Comparison of ENCODE assay signal across 1 cellular context in the genomic region with DNA sequence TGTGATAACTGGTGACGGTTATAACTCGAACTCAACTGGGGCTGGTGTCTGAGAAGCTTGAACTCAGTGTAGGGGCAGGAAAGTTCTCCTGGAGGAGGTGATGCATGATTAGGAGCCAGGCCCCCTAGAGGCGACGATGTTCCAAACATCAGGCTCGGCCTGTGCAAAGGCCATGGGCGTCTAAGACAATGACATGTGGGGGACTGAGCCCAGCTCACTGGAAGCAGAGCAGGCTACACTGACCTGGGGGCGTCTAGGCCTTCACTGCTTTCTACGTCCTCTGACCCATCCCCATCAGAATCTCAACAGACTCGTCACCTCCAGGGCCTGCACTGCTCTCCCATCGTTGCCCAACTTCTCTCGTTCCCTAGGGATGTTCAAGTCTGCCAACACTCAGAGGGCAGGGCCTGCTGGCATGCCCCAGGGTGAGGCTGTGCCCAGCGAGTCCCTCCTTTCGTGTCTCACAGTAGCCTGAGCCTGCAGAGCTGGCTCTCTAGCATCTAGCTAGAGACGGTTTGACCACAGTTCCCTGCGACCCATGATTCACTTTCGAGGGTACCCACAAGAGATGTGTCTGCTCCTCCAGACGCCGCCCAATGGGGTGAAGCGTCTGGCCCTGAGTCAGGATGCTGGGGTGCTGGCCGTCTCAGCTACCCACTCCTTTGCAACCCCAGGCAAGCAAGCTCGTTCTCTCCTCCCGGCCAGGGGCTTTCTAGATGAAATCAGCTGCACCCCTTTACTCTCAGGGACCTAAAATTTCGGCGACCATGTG.
TF ChIP-seq lines count a peak whose summit lies in the region.

No MANE protein-coding gene starts in this region.

TF ChIP-seq in HepG2, 621 proteins besides CTCF, POLR2A, EP300 and RAD21 (continued from another document and continues in another):
- no peak for TF ChIP-seq ZNF292 (CRISPR knock-in tag; IDR thresholded peaks at IDR 0.05; ENCODE audit: borderline replicate concordance, low read depth)
- no peak for TF ChIP-seq SAFB2 (CRISPR knock-in tag; IDR thresholded peaks at IDR 0.05; ENCODE audit: borderline replicate concordance, low read depth)
- TF ChIP-seq, protein P1, sequence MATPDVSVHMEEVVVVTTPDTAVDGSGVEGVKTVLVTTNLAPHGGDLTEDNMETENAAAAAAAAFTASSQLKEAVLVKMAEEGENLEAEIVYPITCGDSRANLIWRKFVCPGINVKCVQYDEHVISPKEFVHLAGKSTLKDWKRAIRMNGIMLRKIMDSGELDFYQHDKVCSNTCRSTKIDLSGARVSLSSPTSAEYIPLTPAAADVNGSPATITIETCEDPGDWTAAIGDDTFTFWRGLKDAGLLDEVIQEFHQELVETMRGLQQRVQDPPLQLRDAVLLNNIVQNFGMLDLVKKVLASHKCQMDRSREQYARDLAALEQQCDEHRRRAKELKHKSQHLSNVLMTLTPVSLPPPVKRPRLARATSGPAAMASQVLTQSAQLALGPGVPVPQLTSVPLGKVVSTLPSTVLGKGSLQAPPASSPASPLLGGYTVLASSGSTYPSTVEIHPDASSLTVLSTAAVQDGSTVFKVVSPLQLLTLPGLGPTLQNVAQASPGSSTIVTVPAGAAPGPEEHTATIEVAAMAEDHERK (CRISPR knock-in tag; IDR thresholded peaks at IDR 0.05; ENCODE audit: low read depth), result no peak
- peak; percentile 40 for TF ChIP-seq CCDC6 (CRISPR knock-in tag; IDR thresholded peaks at IDR 0.05)
- TF ChIP-seq SSRP1 (CRISPR knock-in tag; IDR thresholded peaks at IDR 0.05), result no peak
- TF ChIP-seq ATF1 (CRISPR knock-in tag; IDR thresholded peaks at IDR 0.05), result no peak
- TF ChIP-seq, protein P2, sequence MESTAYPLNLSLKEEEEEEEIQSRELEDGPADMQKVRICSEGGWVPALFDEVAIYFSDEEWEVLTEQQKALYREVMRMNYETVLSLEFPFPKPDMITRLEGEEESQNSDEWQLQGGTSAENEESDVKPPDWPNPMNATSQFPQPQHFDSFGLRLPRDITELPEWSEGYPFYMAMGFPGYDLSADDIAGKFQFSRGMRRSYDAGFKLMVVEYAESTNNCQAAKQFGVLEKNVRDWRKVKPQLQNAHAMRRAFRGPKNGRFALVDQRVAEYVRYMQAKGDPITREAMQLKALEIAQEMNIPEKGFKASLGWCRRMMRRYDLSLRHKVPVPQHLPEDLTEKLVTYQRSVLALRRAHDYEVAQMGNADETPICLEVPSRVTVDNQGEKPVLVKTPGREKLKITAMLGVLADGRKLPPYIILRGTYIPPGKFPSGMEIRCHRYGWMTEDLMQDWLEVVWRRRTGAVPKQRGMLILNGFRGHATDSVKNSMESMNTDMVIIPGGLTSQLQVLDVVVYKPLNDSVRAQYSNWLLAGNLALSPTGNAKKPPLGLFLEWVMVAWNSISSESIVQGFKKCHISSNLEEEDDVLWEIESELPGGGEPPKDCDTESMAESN (CRISPR knock-in tag; conservative IDR thresholded peaks at IDR 0.05), result 0 out of 2 replicates have a peak, but pooled peaks have one; percentile 22
- no peak for TF ChIP-seq CHCHD3 (CRISPR knock-in tag; IDR thresholded peaks at IDR 0.05)
- TF ChIP-seq MXI1 (IDR thresholded peaks at IDR 0.05; ENCODE audit: borderline replicate concordance, low read depth, low read length), result no peak; the same call in 2 of the 3 replicates
- TF ChIP-seq, protein P3, sequence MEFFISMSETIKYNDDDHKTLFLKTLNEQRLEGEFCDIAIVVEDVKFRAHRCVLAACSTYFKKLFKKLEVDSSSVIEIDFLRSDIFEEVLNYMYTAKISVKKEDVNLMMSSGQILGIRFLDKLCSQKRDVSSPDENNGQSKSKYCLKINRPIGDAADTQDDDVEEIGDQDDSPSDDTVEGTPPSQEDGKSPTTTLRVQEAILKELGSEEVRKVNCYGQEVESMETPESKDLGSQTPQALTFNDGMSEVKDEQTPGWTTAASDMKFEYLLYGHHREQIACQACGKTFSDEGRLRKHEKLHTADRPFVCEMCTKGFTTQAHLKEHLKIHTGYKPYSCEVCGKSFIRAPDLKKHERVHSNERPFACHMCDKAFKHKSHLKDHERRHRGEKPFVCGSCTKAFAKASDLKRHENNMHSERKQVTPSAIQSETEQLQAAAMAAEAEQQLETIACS (CRISPR knock-in tag; IDR thresholded peaks at IDR 0.05), result no peak
- no peak for TF ChIP-seq ZNF83 (CRISPR knock-in tag; IDR thresholded peaks at IDR 0.05; ENCODE audit: borderline replicate concordance)
- no peak for TF ChIP-seq SMARCC2 (IDR thresholded peaks at IDR 0.05)
- no peak for TF ChIP-seq PHF8 (CRISPR knock-in tag; IDR thresholded peaks at IDR 0.05)
- TF ChIP-seq THAP11 (CRISPR knock-in tag; IDR thresholded peaks at IDR 0.05), result peak; percentile 70
- no peak for TF ChIP-seq SETDB1 (CRISPR knock-in tag; IDR thresholded peaks at IDR 0.05; ENCODE audit: borderline replicate concordance)
- TF ChIP-seq KAT7 (CRISPR knock-in tag; IDR thresholded peaks at IDR 0.05; ENCODE audit: borderline replicate concordance), result no peak
- no peak for TF ChIP-seq ZFAT (CRISPR knock-in tag; conservative IDR thresholded peaks at IDR 0.05)
- TF ChIP-seq PAWR (CRISPR knock-in tag; IDR thresholded peaks at IDR 0.05; ENCODE audit: borderline replicate concordance), result no peak
- TF ChIP-seq TOPORS (CRISPR knock-in tag; IDR thresholded peaks at IDR 0.05), result no peak
- peak; percentile 30; the same call in 1 of the 2 replicates for TF ChIP-seq ZNF274 (CRISPR knock-in tag; IDR thresholded peaks at IDR 0.05)
- TF ChIP-seq ZNF430 (CRISPR knock-in tag; IDR thresholded peaks at IDR 0.05), result no peak
- TF ChIP-seq MYC (CRISPR knock-in tag; IDR thresholded peaks at IDR 0.05; ENCODE audit: borderline replicate concordance), result peak; percentile 62; the same call in 1 of the 2 replicates
- 0 out of 2 replicates have a peak, but pooled peaks have one; percentile 16 for TF ChIP-seq ZMYM2 (CRISPR knock-in tag; IDR thresholded peaks at IDR 0.05)
- TF ChIP-seq ZNF558 (CRISPR knock-in tag; IDR thresholded peaks at IDR 0.05; ENCODE audit: borderline replicate concordance), result no peak
- TF ChIP-seq MXD4 (CRISPR knock-in tag; IDR thresholded peaks at IDR 0.05), result no peak
- TF ChIP-seq SNAPC2 (CRISPR knock-in tag; IDR thresholded peaks at IDR 0.05), result no peak
- no peak for TF ChIP-seq MATR3 (CRISPR knock-in tag; IDR thresholded peaks at IDR 0.05)
- no peak for TF ChIP-seq SKI (IDR thresholded peaks at IDR 0.05; ENCODE audit: partially characterized antibody)
- no peak for TF ChIP-seq ZNF136 (CRISPR knock-in tag; IDR thresholded peaks at IDR 0.05; ENCODE audit: low read depth)
- no peak for TF ChIP-seq ZBTB21 (CRISPR knock-in tag; IDR thresholded peaks at IDR 0.05)
- TF ChIP-seq, protein P4, sequence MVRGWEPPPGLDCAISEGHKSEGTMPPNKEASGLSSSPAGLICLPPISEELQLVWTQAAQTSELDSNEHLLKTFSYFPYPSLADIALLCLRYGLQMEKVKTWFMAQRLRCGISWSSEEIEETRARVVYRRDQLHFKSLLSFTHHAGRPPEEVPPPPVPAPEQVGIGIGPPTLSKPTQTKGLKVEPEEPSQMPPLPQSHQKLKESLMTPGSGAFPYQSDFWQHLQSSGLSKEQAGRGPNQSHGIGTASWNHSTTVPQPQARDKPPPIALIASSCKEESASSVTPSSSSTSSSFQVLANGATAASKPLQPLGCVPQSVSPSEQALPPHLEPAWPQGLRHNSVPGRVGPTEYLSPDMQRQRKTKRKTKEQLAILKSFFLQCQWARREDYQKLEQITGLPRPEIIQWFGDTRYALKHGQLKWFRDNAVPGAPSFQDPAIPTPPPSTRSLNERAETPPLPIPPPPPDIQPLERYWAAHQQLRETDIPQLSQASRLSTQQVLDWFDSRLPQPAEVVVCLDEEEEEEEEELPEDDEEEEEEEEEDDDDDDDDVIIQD (CRISPR knock-in tag; IDR thresholded peaks at IDR 0.05; ENCODE audit: low read depth), result no peak
- no peak for TF ChIP-seq ZNF720 (CRISPR knock-in tag; IDR thresholded peaks at IDR 0.05)
- TF ChIP-seq, protein P5, sequence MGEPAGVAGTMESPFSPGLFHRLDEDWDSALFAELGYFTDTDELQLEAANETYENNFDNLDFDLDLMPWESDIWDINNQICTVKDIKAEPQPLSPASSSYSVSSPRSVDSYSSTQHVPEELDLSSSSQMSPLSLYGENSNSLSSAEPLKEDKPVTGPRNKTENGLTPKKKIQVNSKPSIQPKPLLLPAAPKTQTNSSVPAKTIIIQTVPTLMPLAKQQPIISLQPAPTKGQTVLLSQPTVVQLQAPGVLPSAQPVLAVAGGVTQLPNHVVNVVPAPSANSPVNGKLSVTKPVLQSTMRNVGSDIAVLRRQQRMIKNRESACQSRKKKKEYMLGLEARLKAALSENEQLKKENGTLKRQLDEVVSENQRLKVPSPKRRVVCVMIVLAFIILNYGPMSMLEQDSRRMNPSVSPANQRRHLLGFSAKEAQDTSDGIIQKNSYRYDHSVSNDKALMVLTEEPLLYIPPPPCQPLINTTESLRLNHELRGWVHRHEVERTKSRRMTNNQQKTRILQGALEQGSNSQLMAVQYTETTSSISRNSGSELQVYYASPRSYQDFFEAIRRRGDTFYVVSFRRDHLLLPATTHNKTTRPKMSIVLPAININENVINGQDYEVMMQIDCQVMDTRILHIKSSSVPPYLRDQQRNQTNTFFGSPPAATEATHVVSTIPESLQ (CRISPR knock-in tag; conservative IDR thresholded peaks at IDR 0.05), result no peak
- TF ChIP-seq, protein P6, sequence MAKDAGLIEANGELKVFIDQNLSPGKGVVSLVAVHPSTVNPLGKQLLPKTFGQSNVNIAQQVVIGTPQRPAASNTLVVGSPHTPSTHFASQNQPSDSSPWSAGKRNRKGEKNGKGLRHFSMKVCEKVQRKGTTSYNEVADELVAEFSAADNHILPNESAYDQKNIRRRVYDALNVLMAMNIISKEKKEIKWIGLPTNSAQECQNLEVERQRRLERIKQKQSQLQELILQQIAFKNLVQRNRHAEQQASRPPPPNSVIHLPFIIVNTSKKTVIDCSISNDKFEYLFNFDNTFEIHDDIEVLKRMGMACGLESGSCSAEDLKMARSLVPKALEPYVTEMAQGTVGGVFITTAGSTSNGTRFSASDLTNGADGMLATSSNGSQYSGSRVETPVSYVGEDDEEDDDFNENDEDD (CRISPR knock-in tag; IDR thresholded peaks at IDR 0.05; ENCODE audit: borderline replicate concordance), result no peak
- peak; percentile 62; the same call in 1 of the 2 replicates for TF ChIP-seq SMC3 (IDR thresholded peaks at IDR 0.05; ENCODE audit: low read length)
- no peak for TF ChIP-seq WIZ (CRISPR knock-in tag; IDR thresholded peaks at IDR 0.05)
- peak; percentile 7; the same call in 1 of the 2 replicates for TF ChIP-seq ZNF644 (CRISPR knock-in tag; IDR thresholded peaks at IDR 0.05; ENCODE audit: low read depth)
- TF ChIP-seq, protein P7, sequence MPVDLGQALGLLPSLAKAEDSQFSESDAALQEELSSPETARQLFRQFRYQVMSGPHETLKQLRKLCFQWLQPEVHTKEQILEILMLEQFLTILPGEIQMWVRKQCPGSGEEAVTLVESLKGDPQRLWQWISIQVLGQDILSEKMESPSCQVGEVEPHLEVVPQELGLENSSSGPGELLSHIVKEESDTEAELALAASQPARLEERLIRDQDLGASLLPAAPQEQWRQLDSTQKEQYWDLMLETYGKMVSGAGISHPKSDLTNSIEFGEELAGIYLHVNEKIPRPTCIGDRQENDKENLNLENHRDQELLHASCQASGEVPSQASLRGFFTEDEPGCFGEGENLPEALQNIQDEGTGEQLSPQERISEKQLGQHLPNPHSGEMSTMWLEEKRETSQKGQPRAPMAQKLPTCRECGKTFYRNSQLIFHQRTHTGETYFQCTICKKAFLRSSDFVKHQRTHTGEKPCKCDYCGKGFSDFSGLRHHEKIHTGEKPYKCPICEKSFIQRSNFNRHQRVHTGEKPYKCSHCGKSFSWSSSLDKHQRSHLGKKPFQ (CRISPR knock-in tag; IDR thresholded peaks at IDR 0.05; ENCODE audit: insufficient replicate concordance), result no peak
- no peak for TF ChIP-seq ZNF780A (CRISPR knock-in tag; IDR thresholded peaks at IDR 0.05)
- no peak for TF ChIP-seq GLI4 (CRISPR knock-in tag; IDR thresholded peaks at IDR 0.05; ENCODE audit: borderline replicate concordance)
- TF ChIP-seq POLR2G (IDR thresholded peaks at IDR 0.05; ENCODE audit: low read depth, low read length), result no peak
- no peak for TF ChIP-seq DR1 (CRISPR knock-in tag; IDR thresholded peaks at IDR 0.05)
- no peak for TF ChIP-seq ATF7-NPFF (CRISPR knock-in tag; IDR thresholded peaks at IDR 0.05; ENCODE audit: low read depth)
- no peak for TF ChIP-seq MEIS2 (CRISPR knock-in tag; IDR thresholded peaks at IDR 0.05)
- TF ChIP-seq HNRNPLL (IDR thresholded peaks at IDR 0.05; ENCODE audit: low read depth, low read length, poor library complexity, severe bottlenecking), result no peak
- TF ChIP-seq HNF4A (CRISPR knock-in tag; IDR thresholded peaks at IDR 0.05), result no peak
- no peak for TF ChIP-seq ZNF839 (CRISPR knock-in tag; IDR thresholded peaks at IDR 0.05; ENCODE audit: borderline replicate concordance)
- TF ChIP-seq, protein P8, sequence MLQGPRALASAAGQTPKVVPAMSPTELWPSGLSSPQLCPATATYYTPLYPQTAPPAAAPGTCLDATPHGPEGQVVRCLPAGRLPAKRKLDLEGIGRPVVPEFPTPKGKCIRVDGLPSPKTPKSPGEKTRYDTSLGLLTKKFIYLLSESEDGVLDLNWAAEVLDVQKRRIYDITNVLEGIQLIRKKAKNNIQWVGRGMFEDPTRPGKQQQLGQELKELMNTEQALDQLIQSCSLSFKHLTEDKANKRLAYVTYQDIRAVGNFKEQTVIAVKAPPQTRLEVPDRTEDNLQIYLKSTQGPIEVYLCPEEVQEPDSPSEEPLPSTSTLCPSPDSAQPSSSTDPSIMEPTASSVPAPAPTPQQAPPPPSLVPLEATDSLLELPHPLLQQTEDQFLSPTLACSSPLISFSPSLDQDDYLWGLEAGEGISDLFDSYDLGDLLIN (CRISPR knock-in tag; IDR thresholded peaks at IDR 0.05; ENCODE audit: borderline replicate concordance), result no peak
- no peak for TF ChIP-seq ZFP82 (CRISPR knock-in tag; IDR thresholded peaks at IDR 0.05; ENCODE audit: borderline replicate concordance)
- TF ChIP-seq CEBPG (CRISPR knock-in tag; IDR thresholded peaks at IDR 0.05), result no peak
- no peak for TF ChIP-seq PHF5A (CRISPR knock-in tag; IDR thresholded peaks at IDR 0.05; ENCODE audit: low read depth, unreplicated experiment)
- no peak for TF ChIP-seq ZNF256 (CRISPR knock-in tag; conservative IDR thresholded peaks at IDR 0.05)
- TF ChIP-seq ZNF20 (CRISPR knock-in tag; IDR thresholded peaks at IDR 0.05), result no peak
- TF ChIP-seq ZNF383 (CRISPR knock-in tag; IDR thresholded peaks at IDR 0.05; ENCODE audit: borderline replicate concordance), result peak; percentile 27; the same call in 1 of the 2 replicates
- TF ChIP-seq NPAS2 (CRISPR knock-in tag; IDR thresholded peaks at IDR 0.05; ENCODE audit: borderline replicate concordance), result no peak
- TF ChIP-seq, protein P9, sequence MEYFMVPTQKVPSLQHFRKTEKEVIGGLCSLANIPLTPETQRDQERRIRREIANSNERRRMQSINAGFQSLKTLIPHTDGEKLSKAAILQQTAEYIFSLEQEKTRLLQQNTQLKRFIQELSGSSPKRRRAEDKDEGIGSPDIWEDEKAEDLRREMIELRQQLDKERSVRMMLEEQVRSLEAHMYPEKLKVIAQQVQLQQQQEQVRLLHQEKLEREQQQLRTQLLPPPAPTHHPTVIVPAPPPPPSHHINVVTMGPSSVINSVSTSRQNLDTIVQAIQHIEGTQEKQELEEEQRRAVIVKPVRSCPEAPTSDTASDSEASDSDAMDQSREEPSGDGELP (IDR thresholded peaks at IDR 0.05; ENCODE audit: borderline replicate concordance, low read depth), result no peak
- peak; percentile 79 for TF ChIP-seq HNRNPL (IDR thresholded peaks at IDR 0.05; ENCODE audit: low read depth, low read length)
